1 cellular context compared by ENCODE assay signal in genomic region chr5:14003513-14003912, GRCh38.
TF ChIP-seq lines count a peak whose summit lies in the region.

No MANE protein-coding gene starts in this region.

TF ChIP-seq in HepG2, 621 proteins besides CTCF, POLR2A, EP300 and RAD21:
- TF ChIP-seq MXD4 (CRISPR knock-in tag; IDR thresholded peaks at IDR 0.05) (no peak), ZNF75D (CRISPR knock-in tag; IDR thresholded peaks at IDR 0.05; ENCODE audit: borderline replicate concordance) (no peak)
- TF ChIP-seq, protein P1, sequence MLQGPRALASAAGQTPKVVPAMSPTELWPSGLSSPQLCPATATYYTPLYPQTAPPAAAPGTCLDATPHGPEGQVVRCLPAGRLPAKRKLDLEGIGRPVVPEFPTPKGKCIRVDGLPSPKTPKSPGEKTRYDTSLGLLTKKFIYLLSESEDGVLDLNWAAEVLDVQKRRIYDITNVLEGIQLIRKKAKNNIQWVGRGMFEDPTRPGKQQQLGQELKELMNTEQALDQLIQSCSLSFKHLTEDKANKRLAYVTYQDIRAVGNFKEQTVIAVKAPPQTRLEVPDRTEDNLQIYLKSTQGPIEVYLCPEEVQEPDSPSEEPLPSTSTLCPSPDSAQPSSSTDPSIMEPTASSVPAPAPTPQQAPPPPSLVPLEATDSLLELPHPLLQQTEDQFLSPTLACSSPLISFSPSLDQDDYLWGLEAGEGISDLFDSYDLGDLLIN (CRISPR knock-in tag; IDR thresholded peaks at IDR 0.05; ENCODE audit: borderline replicate concordance) = no peak
